19 cellular contexts compared by ENCODE assay signal in the genomic region with DNA sequence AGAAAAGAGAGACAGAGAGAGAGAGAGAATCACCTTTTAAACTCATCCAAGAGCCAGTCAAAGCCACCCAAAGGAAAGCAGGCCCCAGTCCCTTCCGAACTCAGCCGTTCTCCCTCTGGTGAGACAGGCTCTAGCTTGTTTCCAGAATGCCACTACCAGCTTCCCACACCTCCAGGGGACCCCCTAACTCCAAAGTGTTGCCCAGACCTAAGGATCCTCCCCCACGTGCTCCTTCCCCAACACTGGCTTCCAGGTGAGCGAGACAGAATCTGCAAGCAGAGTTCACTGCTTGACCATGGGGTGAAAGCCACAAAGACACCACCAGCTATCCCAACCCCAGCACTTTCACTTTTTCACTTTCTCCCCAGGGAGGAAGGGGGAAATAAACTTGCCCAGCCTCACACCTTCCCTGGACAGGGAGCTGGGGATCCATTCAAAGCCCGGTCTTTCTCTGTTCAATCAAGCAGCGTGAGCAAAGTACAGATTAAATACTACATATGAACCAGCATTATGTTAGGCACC. TPM values are rescaled to one million over a fixed set of nuclear protein-coding genes. Genes with fewer than 3 reads are reported as not detected.
DNase-seq lines count a peak whose midpoint lies in the region; ATAC-seq and TF ChIP-seq lines count a peak whose summit lies in the region.
"Had no signal": no experiment of that assay in that cellular context is flagged by ENCODE, and none has a peak within 500 bp of the region (broad histone marks: within the 10 kb centered on the region; RNA-seq: fewer than 3 reads in every experiment).

No MANE protein-coding gene starts in this region.

- H3K79me2 ChIP-seq in DOHH2 (ENCODE audit: control insufficient read depth, low read length): peaks cover 100% of the 10 kb centered on the region

- H3K4me3 Mint-ChIP-seq in IgD-negative memory B cell (peak overlapping the region in 3 of 4 donors; percentile 71 to 86 (median 83)), osteocyte (ENCODE audit: unreplicated experiment) (no peak overlapping the region), T-helper 17 cell (no peak overlapping the region)
- H3K4me3 Mint-ChIP-seq: activated CD4-positive, alpha-beta T cell treated with anti-CD3 and anti-CD28 coated beads for 36 hours; neural crest cell had no signal

- TF ChIP-seq POLR2A in esophagus squamous epithelium (IDR thresholded peaks at IDR 0.05): no peak
- TF ChIP-seq POLR2A in GM18505 (IDR thresholded peaks at IDR 0.05; ENCODE audit: borderline replicate concordance, extremely low read depth, insufficient read depth, insufficient read length): no peak
- no peak for TF ChIP-seq POLR2A in breast epithelium (IDR thresholded peaks at IDR 0.05)

- intact Hi-C loops in esophagus squamous epithelium (cut with DNase I): no loop called here
- intact Hi-C loops in breast epithelium (cut with DNase I; ENCODE audit: low total_unique reads): no loop called here

- no peak for ATAC-seq in GM18505 (IDR thresholded peaks at IDR 0.05; ENCODE audit: unreplicated experiment)
- ATAC-seq in T-helper 17 cell: no peak
- no peak for ATAC-seq in esophagus mucosa

- peak overlapping the region; percentile 15; the same call in 1 of the 2 replicates for H3K4me2 ChIP-seq in DOHH2 (ENCODE audit: low read length)

- H3K36me3 ChIP-seq in DOHH2 (ENCODE audit: control insufficient read depth, low read length) (peaks cover 97% of the 10 kb centered on the region), esophagus squamous epithelium (no peaks in the 10 kb centered on the region), breast epithelium (no peaks in the 10 kb centered on the region)
- H3K36me3 ChIP-seq: heart left ventricle had no signal

- H3K27ac ChIP-seq in DOHH2 (ENCODE audit: low read depth, low read length) (no peak overlapping the region; the same call in 1 of the 2 replicates), esophagus squamous epithelium (peak overlapping the region in 3 of 4 donors; percentile 56 to 64 (median 64)), breast epithelium (no peak overlapping the region)

- H3K9me3 ChIP-seq in DOHH2 (ENCODE audit: control insufficient read depth, insufficient read depth, low read length) (no peaks in the 10 kb centered on the region), esophagus squamous epithelium (no peaks in the 10 kb centered on the region), T-helper 17 cell (ENCODE audit: control insufficient read depth, low read length, poor library complexity, severe bottlenecking) (no peaks in the 10 kb centered on the region), breast epithelium (no peaks in the 10 kb centered on the region)
- H3K9me3 ChIP-seq: heart left ventricle had no signal

- no peak overlapping the region for H3K4me3 ChIP-seq in DOHH2 (ENCODE audit: low read length)
- no peak overlapping the region for H3K4me3 ChIP-seq in esophagus squamous epithelium
- H3K4me3 ChIP-seq in breast epithelium: no peak overlapping the region
- H3K4me3 ChIP-seq: heart left ventricle, lung had no signal

- peaks cover 8% of the 10 kb centered on the region for H3K36me3 Mint-ChIP-seq in IgD-negative memory B cell
- no peaks in the 10 kb centered on the region for H3K36me3 Mint-ChIP-seq in osteocyte (ENCODE audit: unreplicated experiment)
- H3K36me3 Mint-ChIP-seq in T-helper 17 cell (ENCODE audit: low read depth): peaks cover 2% of the 10 kb centered on the region

- WGBS in esophagus squamous epithelium, 2 donors: 69 to 88% methylated on average over 4 to 6 of the region's 6 CpGs

- H3K27ac Mint-ChIP-seq in IgD-negative memory B cell (peak overlapping the region; percentile 90 to 98 (median 96)), osteocyte (ENCODE audit: unreplicated experiment) (peak overlapping the region; percentile 98), T-helper 17 cell (no peak overlapping the region)
- H3K27ac Mint-ChIP-seq: activated CD4-positive, alpha-beta T cell treated with anti-CD3 and anti-CD28 coated beads for 36 hours; activated T-helper 2 cell treated with anti-CD3 and anti-CD28 coated beads, Interferon-gamma antibody, Interleukin-2, Interleukin-4, amounts not matched to agents 10 μg/mL and 5 μg/mL and 100 μg/mL, durations not matched to agents 14 hours and 24 hours and 36 hours had no signal

- H3K27me3 Mint-ChIP-seq in IgD-negative memory B cell (no peaks in the 10 kb centered on the region), osteocyte (ENCODE audit: unreplicated experiment) (no peaks in the 10 kb centered on the region), T-helper 17 cell (peaks cover 44% of the 10 kb centered on the region)

- DNase-seq in esophagus squamous epithelium (lab: John Stamatoyannopoulos, UW) (no peak), osteocyte (ENCODE audit: extremely low spot score, unreplicated experiment) (peak; percentile 59), T-helper 17 cell (no peak), breast epithelium (ENCODE audit: low spot score in 2 of 2) (no peak)
- DNase-seq: central memory CD4-positive, alpha-beta T cell; effector memory CD4-positive, alpha-beta T cell; heart left ventricle; NCI-H1417; NCI-H2171; NCI-H748 treated with DMSO at 0.1 percent for 48 hours; stimulated activated naive CD4-positive, alpha-beta T cell had no signal

- H3K9me3 Mint-ChIP-seq in IgD-negative memory B cell (no peaks in the 10 kb centered on the region), osteocyte (ENCODE audit: unreplicated experiment) (no peaks in the 10 kb centered on the region)
- H3K9me3 Mint-ChIP-seq: activated T-helper 2 cell treated with anti-CD3 and anti-CD28 coated beads, Interferon-gamma antibody, Interleukin-2, Interleukin-4, amounts not matched to agents 10 μg/mL and 5 μg/mL and 100 μg/mL, durations not matched to agents 14 hours and 24 hours and 36 hours; neural crest cell had no signal

- H3K27me3 ChIP-seq in DOHH2 (ENCODE audit: control insufficient read depth, low read length) (no peaks in the 10 kb centered on the region), esophagus squamous epithelium (peaks cover 0 to 15% (median 0%) of the 10 kb centered on the region in 4 donors), breast epithelium (no peaks in the 10 kb centered on the region)

- peaks cover 78% of the 10 kb centered on the region for H4K20me1 ChIP-seq in DOHH2 (ENCODE audit: control insufficient read depth, insufficient read depth, low read depth, low read length)

- no peak for TF ChIP-seq CTCF in DOHH2 (IDR thresholded peaks at IDR 0.05; ENCODE audit: low read depth, low read length, poor library complexity, severe bottlenecking)
- no peak for TF ChIP-seq CTCF in esophagus squamous epithelium (IDR thresholded peaks at IDR 0.05)
- TF ChIP-seq CTCF in osteocyte (IDR thresholded peaks at IDR 0.05): no peak
- no peak for TF ChIP-seq CTCF in breast epithelium (IDR thresholded peaks at IDR 0.05)

- peaks cover 9% of the 10 kb centered on the region for H3F3A ChIP-seq in DOHH2 (ENCODE audit: control insufficient read depth, insufficient read depth)

- H3K9me2 ChIP-seq in DOHH2 (replicated peaks; ENCODE audit: control insufficient read depth, low read length): no peaks in the 10 kb centered on the region

- H3K4me1 ChIP-seq in DOHH2 (ENCODE audit: control insufficient read depth, low read length) (peaks cover 99% of the 10 kb centered on the region), esophagus squamous epithelium (peaks cover 22 to 96% (median 31%) of the 10 kb centered on the region in 3 donors), breast epithelium (no peaks in the 10 kb centered on the region)

- H3K4me1 Mint-ChIP-seq in IgD-negative memory B cell (peaks cover 68 to 86% (median 79%) of the 10 kb centered on the region in 3 donors), osteocyte (ENCODE audit: unreplicated experiment) (peaks cover 34% of the 10 kb centered on the region), T-helper 17 cell (no peaks in the 10 kb centered on the region)

RNA-seq across cellular contexts. Expression of a gene that starts 38.5 kb away (rescaled TPM):
- polyA plus RNA-seq in IgD-negative memory B cell: 189 TPM
- 10 to 100 TPM; 23.9 to 46.2 (median 33.8) TPM for total RNA-seq in esophagus squamous epithelium
- 9.7 and 10.7 TPM in 2 replicates for total RNA-seq in osteocyte
- 1 to 10 TPM; 2.5 to 9.2 TPM for total RNA-seq in T-helper 17 cell
- total RNA-seq in esophagus mucosa: 43.0 TPM
- 10 to 100 TPM in 1 of 3 donors, 1 to 10 TPM in 1, under 1 TPM in 1; 0.64 to 13.5 (median 6.2) TPM for total RNA-seq in breast epithelium

Comparison
In these comparisons a context has a peak if more than half of its experiments do, and no peak if none do; other contexts are left out.
1. H3K27ac ChIP-seq: peak in esophagus squamous epithelium (3 of 4); none in DOHH2 (single experiment) and breast epithelium (0 of 2).
2. H3K4me3 Mint-ChIP-seq: peak in IgD-negative memory B cell (3 of 4); none in osteocyte (single experiment) and T-helper 17 cell (single experiment).